In the genomic region with DNA sequence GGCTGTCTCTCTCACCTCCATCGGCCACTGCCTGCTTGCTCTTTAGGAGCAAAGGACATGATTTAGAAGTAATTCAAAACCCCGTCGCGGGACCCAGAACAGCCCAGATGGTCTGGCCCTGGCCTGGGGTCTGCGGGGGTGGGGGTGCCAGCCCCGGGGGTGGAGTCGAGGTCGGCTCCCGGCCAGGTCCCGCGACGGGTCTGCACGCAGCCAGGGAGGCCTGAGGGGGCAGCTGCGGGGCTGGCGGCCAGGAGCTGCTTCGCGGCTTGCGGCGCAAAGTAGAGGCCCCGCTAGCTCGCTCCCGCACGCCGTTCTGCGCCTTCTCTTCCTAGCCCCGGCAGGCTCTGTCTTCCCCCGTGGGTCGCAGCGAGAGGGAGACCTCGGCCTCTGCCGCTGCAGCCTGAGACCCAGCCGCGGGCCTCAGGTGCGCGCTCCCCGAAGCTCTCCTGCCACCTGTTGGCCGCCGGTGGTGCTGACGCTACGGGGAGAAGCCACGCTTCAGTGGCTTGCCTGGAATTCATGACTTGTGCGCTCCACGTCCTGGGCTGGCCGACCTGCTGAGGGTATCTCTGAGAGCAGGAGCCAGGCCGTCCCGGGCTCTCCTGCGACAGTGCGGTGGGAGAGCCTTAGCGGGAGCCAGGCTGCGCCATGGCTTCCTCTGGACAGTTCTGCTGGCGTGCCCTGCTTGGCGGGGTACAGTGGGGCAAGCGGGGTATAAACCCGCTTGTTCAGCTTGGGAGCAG, we compare ENCODE assay signal across 1 cellular context.
TF ChIP-seq lines count a peak whose summit lies in the region.

No MANE protein-coding gene starts in this region.

TF ChIP-seq in HEK293, 187 proteins besides CTCF, POLR2A, EP300 and RAD21 (continued from another document and continues in another):
- TF ChIP-seq, protein P1, sequence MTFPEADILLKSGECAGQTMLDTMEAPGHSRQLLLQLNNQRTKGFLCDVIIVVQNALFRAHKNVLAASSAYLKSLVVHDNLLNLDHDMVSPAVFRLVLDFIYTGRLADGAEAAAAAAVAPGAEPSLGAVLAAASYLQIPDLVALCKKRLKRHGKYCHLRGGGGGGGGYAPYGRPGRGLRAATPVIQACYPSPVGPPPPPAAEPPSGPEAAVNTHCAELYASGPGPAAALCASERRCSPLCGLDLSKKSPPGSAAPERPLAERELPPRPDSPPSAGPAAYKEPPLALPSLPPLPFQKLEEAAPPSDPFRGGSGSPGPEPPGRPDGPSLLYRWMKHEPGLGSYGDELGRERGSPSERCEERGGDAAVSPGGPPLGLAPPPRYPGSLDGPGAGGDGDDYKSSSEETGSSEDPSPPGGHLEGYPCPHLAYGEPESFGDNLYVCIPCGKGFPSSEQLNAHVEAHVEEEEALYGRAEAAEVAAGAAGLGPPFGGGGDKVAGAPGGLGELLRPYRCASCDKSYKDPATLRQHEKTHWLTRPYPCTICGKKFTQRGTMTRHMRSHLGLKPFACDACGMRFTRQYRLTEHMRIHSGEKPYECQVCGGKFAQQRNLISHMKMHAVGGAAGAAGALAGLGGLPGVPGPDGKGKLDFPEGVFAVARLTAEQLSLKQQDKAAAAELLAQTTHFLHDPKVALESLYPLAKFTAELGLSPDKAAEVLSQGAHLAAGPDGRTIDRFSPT (tag by site-specific recombination; IDR thresholded peaks at IDR 0.05), result no peak
- TF ChIP-seq ZNF114 (tag by site-specific recombination; IDR thresholded peaks at IDR 0.05) (no peak), TRIM28 (IDR thresholded peaks at IDR 0.05; ENCODE audit: borderline replicate concordance, low read length) (no peak), ZNF510 (tag by site-specific recombination; IDR thresholded peaks at IDR 0.05; ENCODE audit: insufficient replicate concordance) (no peak), ZNF670 (tag by site-specific recombination; IDR thresholded peaks at IDR 0.05; ENCODE audit: low read depth) (no peak), ZNF596 (tag by site-specific recombination; IDR thresholded peaks at IDR 0.05) (no peak), GFI1B (tag by site-specific recombination; IDR thresholded peaks at IDR 0.05) (no peak), ZNF600 (tag by site-specific recombination; IDR thresholded peaks at IDR 0.05) (peak; percentile 97), ZNF707 (tag by site-specific recombination; IDR thresholded peaks at IDR 0.05) (no peak), SCRT1 (tag by site-specific recombination; IDR thresholded peaks at IDR 0.05; ENCODE audit: borderline replicate concordance) (peak; percentile 99), ZNF404 (tag by site-specific recombination; IDR thresholded peaks at IDR 0.05) (no peak), ZNF133 (tag by site-specific recombination; IDR thresholded peaks at IDR 0.05) (no peak), ZNF560 (tag by site-specific recombination; IDR thresholded peaks at IDR 0.05; ENCODE audit: borderline replicate concordance) (no peak), ZNF302 (tag by site-specific recombination; IDR thresholded peaks at IDR 0.05; ENCODE audit: low read depth) (no peak), ZNF10 (tag by site-specific recombination; IDR thresholded peaks at IDR 0.05) (no peak), GLIS1 (tag by site-specific recombination; IDR thresholded peaks at IDR 0.05) (peak; percentile 58), ZNF521 (tag by site-specific recombination; IDR thresholded peaks at IDR 0.05) (no peak), GLI2 (tag by site-specific recombination; IDR thresholded peaks at IDR 0.05; ENCODE audit: borderline replicate concordance, low read depth) (no peak), ZFP69B (tag by site-specific recombination; IDR thresholded peaks at IDR 0.05) (no peak; the same call in 1 of the 2 replicates), KLF10 (tag by site-specific recombination; IDR thresholded peaks at IDR 0.05) (no peak), HOXD13 (CRISPR knock-in tag; IDR thresholded peaks at IDR 0.05; ENCODE audit: borderline replicate concordance) (no peak), ZNF776 (tag by site-specific recombination; IDR thresholded peaks at IDR 0.05; ENCODE audit: borderline replicate concordance) (no peak), ZNF138 (tag by site-specific recombination; IDR thresholded peaks at IDR 0.05; ENCODE audit: borderline replicate concordance) (no peak), WT1 (tag by site-specific recombination; IDR thresholded peaks at IDR 0.05) (no peak; the same call in 1 of the 2 replicates), ZNF335 (tag by site-specific recombination; conservative IDR thresholded peaks at IDR 0.05) (peak; percentile 59), ZNF660 (tag by site-specific recombination; IDR thresholded peaks at IDR 0.05) (peak; percentile 91), GLI4 (tag by site-specific recombination; IDR thresholded peaks at IDR 0.05) (0 out of 2 replicates have a peak, but pooled peaks have one; percentile 35), ZNF132 (tag by site-specific recombination; IDR thresholded peaks at IDR 0.05; ENCODE audit: borderline replicate concordance) (no peak), RBAK (tag by site-specific recombination; IDR thresholded peaks at IDR 0.05) (no peak), ZNF37A (tag by site-specific recombination; IDR thresholded peaks at IDR 0.05) (no peak), ZNF514 (tag by site-specific recombination; IDR thresholded peaks at IDR 0.05) (no peak), ZNF24 (tag by site-specific recombination; IDR thresholded peaks at IDR 0.05) (peak; percentile 62), ZNF530 (tag by site-specific recombination; IDR thresholded peaks at IDR 0.05; ENCODE audit: low read depth) (no peak)
- TF ChIP-seq, protein P2, sequence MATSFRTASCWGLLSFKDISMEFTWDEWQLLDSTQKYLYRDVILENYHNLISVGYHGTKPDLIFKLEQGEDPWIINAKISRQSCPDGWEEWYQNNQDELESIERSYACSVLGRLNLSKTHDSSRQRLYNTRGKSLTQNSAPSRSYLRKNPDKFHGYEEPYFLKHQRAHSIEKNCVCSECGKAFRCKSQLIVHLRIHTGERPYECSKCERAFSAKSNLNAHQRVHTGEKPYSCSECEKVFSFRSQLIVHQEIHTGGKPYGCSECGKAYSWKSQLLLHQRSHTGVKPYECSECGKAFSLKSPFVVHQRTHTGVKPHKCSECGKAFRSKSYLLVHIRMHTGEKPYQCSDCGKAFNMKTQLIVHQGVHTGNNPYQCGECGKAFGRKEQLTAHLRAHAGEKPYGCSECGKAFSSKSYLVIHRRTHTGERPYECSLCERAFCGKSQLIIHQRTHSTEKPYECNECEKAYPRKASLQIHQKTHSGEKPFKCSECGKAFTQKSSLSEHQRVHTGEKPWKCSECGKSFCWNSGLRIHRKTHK (tag by site-specific recombination; IDR thresholded peaks at IDR 0.05), result no peak
- TF ChIP-seq, protein P3, sequence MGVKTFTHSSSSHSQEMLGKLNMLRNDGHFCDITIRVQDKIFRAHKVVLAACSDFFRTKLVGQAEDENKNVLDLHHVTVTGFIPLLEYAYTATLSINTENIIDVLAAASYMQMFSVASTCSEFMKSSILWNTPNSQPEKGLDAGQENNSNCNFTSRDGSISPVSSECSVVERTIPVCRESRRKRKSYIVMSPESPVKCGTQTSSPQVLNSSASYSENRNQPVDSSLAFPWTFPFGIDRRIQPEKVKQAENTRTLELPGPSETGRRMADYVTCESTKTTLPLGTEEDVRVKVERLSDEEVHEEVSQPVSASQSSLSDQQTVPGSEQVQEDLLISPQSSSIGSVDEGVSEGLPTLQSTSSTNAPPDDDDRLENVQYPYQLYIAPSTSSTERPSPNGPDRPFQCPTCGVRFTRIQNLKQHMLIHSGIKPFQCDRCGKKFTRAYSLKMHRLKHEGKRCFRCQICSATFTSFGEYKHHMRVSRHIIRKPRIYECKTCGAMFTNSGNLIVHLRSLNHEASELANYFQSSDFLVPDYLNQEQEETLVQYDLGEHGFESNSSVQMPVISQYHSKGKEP (tag by site-specific recombination; IDR thresholded peaks at IDR 0.05), result 0 out of 2 replicates have a peak, but pooled peaks have one; percentile 8
- TF ChIP-seq, protein P4, sequence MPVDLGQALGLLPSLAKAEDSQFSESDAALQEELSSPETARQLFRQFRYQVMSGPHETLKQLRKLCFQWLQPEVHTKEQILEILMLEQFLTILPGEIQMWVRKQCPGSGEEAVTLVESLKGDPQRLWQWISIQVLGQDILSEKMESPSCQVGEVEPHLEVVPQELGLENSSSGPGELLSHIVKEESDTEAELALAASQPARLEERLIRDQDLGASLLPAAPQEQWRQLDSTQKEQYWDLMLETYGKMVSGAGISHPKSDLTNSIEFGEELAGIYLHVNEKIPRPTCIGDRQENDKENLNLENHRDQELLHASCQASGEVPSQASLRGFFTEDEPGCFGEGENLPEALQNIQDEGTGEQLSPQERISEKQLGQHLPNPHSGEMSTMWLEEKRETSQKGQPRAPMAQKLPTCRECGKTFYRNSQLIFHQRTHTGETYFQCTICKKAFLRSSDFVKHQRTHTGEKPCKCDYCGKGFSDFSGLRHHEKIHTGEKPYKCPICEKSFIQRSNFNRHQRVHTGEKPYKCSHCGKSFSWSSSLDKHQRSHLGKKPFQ (tag by site-specific recombination; IDR thresholded peaks at IDR 0.05), result no peak
- TF ChIP-seq, protein P5, sequence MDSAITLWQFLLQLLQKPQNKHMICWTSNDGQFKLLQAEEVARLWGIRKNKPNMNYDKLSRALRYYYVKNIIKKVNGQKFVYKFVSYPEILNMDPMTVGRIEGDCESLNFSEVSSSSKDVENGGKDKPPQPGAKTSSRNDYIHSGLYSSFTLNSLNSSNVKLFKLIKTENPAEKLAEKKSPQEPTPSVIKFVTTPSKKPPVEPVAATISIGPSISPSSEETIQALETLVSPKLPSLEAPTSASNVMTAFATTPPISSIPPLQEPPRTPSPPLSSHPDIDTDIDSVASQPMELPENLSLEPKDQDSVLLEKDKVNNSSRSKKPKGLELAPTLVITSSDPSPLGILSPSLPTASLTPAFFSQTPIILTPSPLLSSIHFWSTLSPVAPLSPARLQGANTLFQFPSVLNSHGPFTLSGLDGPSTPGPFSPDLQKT (IDR thresholded peaks at IDR 0.05; ENCODE audit: borderline replicate concordance, low read depth, low read length), result no peak
- TF ChIP-seq, protein P6, sequence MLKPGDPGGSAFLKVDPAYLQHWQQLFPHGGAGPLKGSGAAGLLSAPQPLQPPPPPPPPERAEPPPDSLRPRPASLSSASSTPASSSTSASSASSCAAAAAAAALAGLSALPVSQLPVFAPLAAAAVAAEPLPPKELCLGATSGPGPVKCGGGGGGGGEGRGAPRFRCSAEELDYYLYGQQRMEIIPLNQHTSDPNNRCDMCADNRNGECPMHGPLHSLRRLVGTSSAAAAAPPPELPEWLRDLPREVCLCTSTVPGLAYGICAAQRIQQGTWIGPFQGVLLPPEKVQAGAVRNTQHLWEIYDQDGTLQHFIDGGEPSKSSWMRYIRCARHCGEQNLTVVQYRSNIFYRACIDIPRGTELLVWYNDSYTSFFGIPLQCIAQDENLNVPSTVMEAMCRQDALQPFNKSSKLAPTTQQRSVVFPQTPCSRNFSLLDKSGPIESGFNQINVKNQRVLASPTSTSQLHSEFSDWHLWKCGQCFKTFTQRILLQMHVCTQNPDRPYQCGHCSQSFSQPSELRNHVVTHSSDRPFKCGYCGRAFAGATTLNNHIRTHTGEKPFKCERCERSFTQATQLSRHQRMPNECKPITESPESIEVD (tag by site-specific recombination; IDR thresholded peaks at IDR 0.05), result no peak
- TF ChIP-seq, protein P7, sequence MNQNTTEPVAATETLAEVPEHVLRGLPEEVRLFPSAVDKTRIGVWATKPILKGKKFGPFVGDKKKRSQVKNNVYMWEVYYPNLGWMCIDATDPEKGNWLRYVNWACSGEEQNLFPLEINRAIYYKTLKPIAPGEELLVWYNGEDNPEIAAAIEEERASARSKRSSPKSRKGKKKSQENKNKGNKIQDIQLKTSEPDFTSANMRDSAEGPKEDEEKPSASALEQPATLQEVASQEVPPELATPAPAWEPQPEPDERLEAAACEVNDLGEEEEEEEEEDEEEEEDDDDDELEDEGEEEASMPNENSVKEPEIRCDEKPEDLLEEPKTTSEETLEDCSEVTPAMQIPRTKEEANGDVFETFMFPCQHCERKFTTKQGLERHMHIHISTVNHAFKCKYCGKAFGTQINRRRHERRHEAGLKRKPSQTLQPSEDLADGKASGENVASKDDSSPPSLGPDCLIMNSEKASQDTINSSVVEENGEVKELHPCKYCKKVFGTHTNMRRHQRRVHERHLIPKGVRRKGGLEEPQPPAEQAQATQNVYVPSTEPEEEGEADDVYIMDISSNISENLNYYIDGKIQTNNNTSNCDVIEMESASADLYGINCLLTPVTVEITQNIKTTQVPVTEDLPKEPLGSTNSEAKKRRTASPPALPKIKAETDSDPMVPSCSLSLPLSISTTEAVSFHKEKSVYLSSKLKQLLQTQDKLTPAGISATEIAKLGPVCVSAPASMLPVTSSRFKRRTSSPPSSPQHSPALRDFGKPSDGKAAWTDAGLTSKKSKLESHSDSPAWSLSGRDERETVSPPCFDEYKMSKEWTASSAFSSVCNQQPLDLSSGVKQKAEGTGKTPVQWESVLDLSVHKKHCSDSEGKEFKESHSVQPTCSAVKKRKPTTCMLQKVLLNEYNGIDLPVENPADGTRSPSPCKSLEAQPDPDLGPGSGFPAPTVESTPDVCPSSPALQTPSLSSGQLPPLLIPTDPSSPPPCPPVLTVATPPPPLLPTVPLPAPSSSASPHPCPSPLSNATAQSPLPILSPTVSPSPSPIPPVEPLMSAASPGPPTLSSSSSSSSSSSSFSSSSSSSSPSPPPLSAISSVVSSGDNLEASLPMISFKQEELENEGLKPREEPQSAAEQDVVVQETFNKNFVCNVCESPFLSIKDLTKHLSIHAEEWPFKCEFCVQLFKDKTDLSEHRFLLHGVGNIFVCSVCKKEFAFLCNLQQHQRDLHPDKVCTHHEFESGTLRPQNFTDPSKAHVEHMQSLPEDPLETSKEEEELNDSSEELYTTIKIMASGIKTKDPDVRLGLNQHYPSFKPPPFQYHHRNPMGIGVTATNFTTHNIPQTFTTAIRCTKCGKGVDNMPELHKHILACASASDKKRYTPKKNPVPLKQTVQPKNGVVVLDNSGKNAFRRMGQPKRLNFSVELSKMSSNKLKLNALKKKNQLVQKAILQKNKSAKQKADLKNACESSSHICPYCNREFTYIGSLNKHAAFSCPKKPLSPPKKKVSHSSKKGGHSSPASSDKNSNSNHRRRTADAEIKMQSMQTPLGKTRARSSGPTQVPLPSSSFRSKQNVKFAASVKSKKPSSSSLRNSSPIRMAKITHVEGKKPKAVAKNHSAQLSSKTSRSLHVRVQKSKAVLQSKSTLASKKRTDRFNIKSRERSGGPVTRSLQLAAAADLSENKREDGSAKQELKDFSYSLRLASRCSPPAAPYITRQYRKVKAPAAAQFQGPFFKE (tag by site-specific recombination; IDR thresholded peaks at IDR 0.05; ENCODE audit: borderline replicate concordance), result no peak
- TF ChIP-seq, protein P8, sequence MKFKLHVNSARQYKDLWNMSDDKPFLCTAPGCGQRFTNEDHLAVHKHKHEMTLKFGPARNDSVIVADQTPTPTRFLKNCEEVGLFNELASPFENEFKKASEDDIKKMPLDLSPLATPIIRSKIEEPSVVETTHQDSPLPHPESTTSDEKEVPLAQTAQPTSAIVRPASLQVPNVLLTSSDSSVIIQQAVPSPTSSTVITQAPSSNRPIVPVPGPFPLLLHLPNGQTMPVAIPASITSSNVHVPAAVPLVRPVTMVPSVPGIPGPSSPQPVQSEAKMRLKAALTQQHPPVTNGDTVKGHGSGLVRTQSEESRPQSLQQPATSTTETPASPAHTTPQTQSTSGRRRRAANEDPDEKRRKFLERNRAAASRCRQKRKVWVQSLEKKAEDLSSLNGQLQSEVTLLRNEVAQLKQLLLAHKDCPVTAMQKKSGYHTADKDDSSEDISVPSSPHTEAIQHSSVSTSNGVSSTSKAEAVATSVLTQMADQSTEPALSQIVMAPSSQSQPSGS (tag by site-specific recombination; IDR thresholded peaks at IDR 0.05; ENCODE audit: low read depth), result no peak
